19 cellular contexts compared by ENCODE assay signal in genomic region chr7:69645683-69646082, GRCh38.
"Had no signal": no experiment of that assay in that cellular context is flagged by ENCODE, and none has a peak within 500 bp of the region (broad histone marks: within the 10 kb centered on the region; RNA-seq: fewer than 3 reads in every experiment).

No MANE protein-coding gene starts in this region.

- H3K36me3 Mint-ChIP-seq: activated naive CD8-positive, alpha-beta T cell treated with anti-CD3 and anti-CD28 coated beads for 36 hours; naive B cell; type B pancreatic cell had no signal

- H3K27ac Mint-ChIP-seq: activated CD8-positive, alpha-beta T cell treated with anti-CD3 and anti-CD28 coated beads, Interleukin-2, amount 10 ng/mL, durations not matched to agents 7 days and 5 days; activated naive CD8-positive, alpha-beta T cell treated with anti-CD3 and anti-CD28 coated beads for 36 hours; activated T-cell treated with anti-CD3 and anti-CD28 coated beads, Interleukin-2, amount 50 U/mL, for 72 hours; stimulated activated naive CD8-positive, alpha-beta T cell treated with anti-CD3 and anti-CD28 coated beads, Interleukin-15, amount 100 ng/mL, for 72 hours; T-helper 17 cell had no signal

- H3K4me3 Mint-ChIP-seq: activated CD8-positive, alpha-beta T cell treated with anti-CD3 and anti-CD28 coated beads, Interleukin-2, amount 10 ng/mL, durations not matched to agents 7 days and 5 days; activated naive CD8-positive, alpha-beta T cell treated with anti-CD3 and anti-CD28 coated beads for 36 hours; activated T-cell treated with anti-CD3 and anti-CD28 coated beads, Interleukin-2, amount 50 U/mL, for 72 hours; stimulated activated naive CD8-positive, alpha-beta T cell treated with anti-CD3 and anti-CD28 coated beads, Interleukin-15, amount 100 ng/mL, for 72 hours; T-helper 17 cell had no signal

- H3K27ac ChIP-seq: body of pancreas, esophagus squamous epithelium, neutrophil, parathyroid adenoma, sigmoid colon, spleen had no signal

- H3K9me3 Mint-ChIP-seq: activated naive CD8-positive, alpha-beta T cell treated with anti-CD3 and anti-CD28 coated beads for 36 hours; activated T-cell treated with anti-CD3 and anti-CD28 coated beads, Interleukin-2, amount 50 U/mL, for 72 hours; naive B cell; stimulated activated naive CD8-positive, alpha-beta T cell treated with anti-CD3 and anti-CD28 coated beads, Interleukin-15, amount 100 ng/mL, for 72 hours; type B pancreatic cell had no signal

- ATAC-seq: activated CD8-positive, alpha-beta T cell treated with anti-CD3 and anti-CD28 coated beads, Interleukin-2, amount 10 ng/mL, durations not matched to agents 7 days and 5 days; activated T-cell treated with anti-CD3 and anti-CD28 coated beads, Interleukin-2, amount 50 U/mL, for 72 hours; body of pancreas; left lobe of liver; stimulated activated naive CD8-positive, alpha-beta T cell treated with anti-CD3 and anti-CD28 coated beads, Interleukin-15, amount 100 ng/mL, for 72 hours; T-helper 17 cell had no signal

- DNase-seq: activated CD4-positive, alpha-beta T cell treated with anti-CD3 and anti-CD28 coated beads for 4 hours; activated CD8-positive, alpha-beta memory T cell treated with anti-CD3 and anti-CD28 coated beads, Interleukin-2, amount 50 U/mL, for 48 hours; activated CD8-positive, alpha-beta T cell treated with anti-CD3 and anti-CD28 coated beads, Interleukin-2, amount 10 ng/mL, durations not matched to agents 7 days and 5 days; activated naive CD8-positive, alpha-beta T cell treated with anti-CD3 and anti-CD28 coated beads for 36 hours; activated T-cell treated with anti-CD3 and anti-CD28 coated beads, Interleukin-2, amount 50 U/mL, for 72 hours; amygdala; body of pancreas; caudate nucleus; esophagus squamous epithelium; hippocampal formation; naive B cell; sigmoid colon; spleen; stimulated activated naive CD8-positive, alpha-beta T cell treated with anti-CD3 and anti-CD28 coated beads, Interleukin-15, amount 100 ng/mL, for 72 hours; T-helper 17 cell had no signal

- H3K4me3 ChIP-seq: body of pancreas, esophagus squamous epithelium, sigmoid colon, spleen had no signal

- H3K27me3 ChIP-seq: body of pancreas, esophagus squamous epithelium, neutrophil, sigmoid colon, spleen had no signal

- H3K27me3 Mint-ChIP-seq: naive B cell, T-helper 17 cell, type B pancreatic cell had no signal

- H2AFZ ChIP-seq: parathyroid adenoma had no signal

- H3K36me3 ChIP-seq: esophagus squamous epithelium, neutrophil, sigmoid colon, spleen had no signal

- H3K9me3 ChIP-seq: body of pancreas, esophagus squamous epithelium, neutrophil, sigmoid colon, spleen had no signal

- H3K4me1 Mint-ChIP-seq: activated naive CD8-positive, alpha-beta T cell treated with anti-CD3 and anti-CD28 coated beads for 36 hours; stimulated activated naive CD8-positive, alpha-beta T cell treated with anti-CD3 and anti-CD28 coated beads, Interleukin-15, amount 100 ng/mL, for 72 hours had no signal

- H3K4me1 ChIP-seq: esophagus squamous epithelium, parathyroid adenoma, spleen had no signal

- H3K79me2 ChIP-seq: parathyroid adenoma had no signal
